ENCODE assay signal across 21 cellular contexts in genomic region chr9:73539881-73540280, GRCh38.
A peak's percentile ranks its signal among the peaks of the same experiment; 100 is the strongest.
DNase-seq lines count a peak whose midpoint lies in the region; ATAC-seq and TF ChIP-seq lines count a peak whose summit lies in the region.
"Had no signal": no experiment of that assay in that cellular context is flagged by ENCODE, and none has a peak within 500 bp of the region (broad histone marks: within the 10 kb centered on the region; RNA-seq: fewer than 3 reads in every experiment).

No MANE protein-coding gene starts in this region.

- peak overlapping the region; percentile 65 for H3K27ac Mint-ChIP-seq in neural crest cell (ENCODE audit: unreplicated experiment)
- H3K27ac Mint-ChIP-seq in CD4-positive, alpha-beta T cell: no peak overlapping the region
- H3K27ac Mint-ChIP-seq: B cell; CD4-positive, CD25-positive, alpha-beta regulatory T cell; CD8-positive, alpha-beta memory T cell; GM23338; H9 had no signal

- H3K23ac ChIP-seq in neuronal stem cell (ENCODE audit: low read depth, low read length, poor library complexity): no peak overlapping the region

- POLR2A ChIA-PET in SK-N-SH (lab: Yijun Ruan, JAX): no interaction called here
- POLR2A ChIA-PET in CD4-positive, alpha-beta T cell (lab: Charles Lee): no interaction called here

- DNase-seq in SK-N-SH: peak; percentile 1
- no peak for DNase-seq in neural crest cell (ENCODE audit: low read depth, low spot score)
- no peak for DNase-seq in neuronal stem cell (ENCODE audit: low spot score)
- DNase-seq in iPS-NIHi11 (ENCODE audit: low spot score): no peak
- DNase-seq in CD4-positive, alpha-beta T cell: no peak
- DNase-seq: CD4-positive, CD25-positive, alpha-beta regulatory T cell; CD8-positive, alpha-beta memory T cell; DMS 273 treated with DMSO at 0.1 percent for 48 hours; DMS79; EL; GDM1; H9 had no signal

- H3K36me3 Mint-ChIP-seq in neural crest cell (ENCODE audit: low read depth): no peaks in the 10 kb centered on the region
- no peaks in the 10 kb centered on the region for H3K36me3 Mint-ChIP-seq in CD4-positive, alpha-beta T cell (ENCODE audit: low read depth)
- H3K36me3 Mint-ChIP-seq: CD4-positive, CD25-positive, alpha-beta regulatory T cell; CD8-positive, alpha-beta memory T cell had no signal

- no peak overlapping the region for H3K4ac ChIP-seq in neuronal stem cell (ENCODE audit: low read length)

- no peak overlapping the region for H3K4me2 ChIP-seq in SK-N-SH
- no peak overlapping the region for H3K4me2 ChIP-seq in neuronal stem cell (ENCODE audit: insufficient read depth, low read length, poor library complexity, severe bottlenecking)
- H3K4me2 ChIP-seq: BLaER1, GM23338 had no signal

- no peak overlapping the region for H2BK15ac ChIP-seq in neuronal stem cell (ENCODE audit: low read length)

- H2BK12ac ChIP-seq in neuronal stem cell (ENCODE audit: low read length): no peak overlapping the region

- H2AK5ac ChIP-seq in neuronal stem cell (ENCODE audit: low read depth, low read length): no peak overlapping the region

- H3K4me1 Mint-ChIP-seq in neural crest cell: peaks cover 32% of the 10 kb centered on the region
- H3K4me1 Mint-ChIP-seq in CD4-positive, alpha-beta T cell (ENCODE audit: low read depth): no peaks in the 10 kb centered on the region
- H3K4me1 Mint-ChIP-seq: B cell; CD4-positive, CD25-positive, alpha-beta regulatory T cell; CD8-positive, alpha-beta memory T cell; GM23338; H9 had no signal

- no peaks in the 10 kb centered on the region for H4K20me1 ChIP-seq in SK-N-SH (ENCODE audit: insufficient read depth)
- H4K20me1 ChIP-seq: BLaER1 had no signal

- no peak overlapping the region for H3K14ac ChIP-seq in neuronal stem cell (ENCODE audit: low read length)

- H4K91ac ChIP-seq in neuronal stem cell (ENCODE audit: low read depth, low read length, poor library complexity): no peak overlapping the region

- H2BK120ac ChIP-seq in neuronal stem cell (ENCODE audit: low read depth, low read length): no peak overlapping the region

- H3K36me3 ChIP-seq in SK-N-SH (replicated peaks in 1 of 2; ENCODE audit: control insufficient read depth in 1 of 2, insufficient read depth in 2 of 2, low read length in 1 of 2) (no peaks in the 10 kb centered on the region), neuronal stem cell (replicated peaks in 1 of 2; ENCODE audit: control insufficient read depth in 2 of 2, insufficient read depth in 2 of 2, low read length in 2 of 2) (no peaks in the 10 kb centered on the region)
- H3K36me3 ChIP-seq: BLaER1 had no signal

- peaks cover 2% of the 10 kb centered on the region for H3K9me3 Mint-ChIP-seq in neural crest cell
- H3K9me3 Mint-ChIP-seq in CD4-positive, alpha-beta T cell: peaks cover 2% of the 10 kb centered on the region
- H3K9me3 Mint-ChIP-seq: GM23338, H9 had no signal

- H3K4me3 ChIP-seq in SK-N-SH (ENCODE audit: low read depth in 2 of 2, low read length in 1 of 2) (no peak overlapping the region), neuronal stem cell (ENCODE audit: low read length in 2 of 2) (peak overlapping the region in 1 of 2 donors; percentile 18)
- H3K4me3 ChIP-seq: BLaER1, GM12878, GM23338 had no signal

- peak overlapping the region; percentile 44 for H3K4me3 Mint-ChIP-seq in neural crest cell
- H3K4me3 Mint-ChIP-seq in CD4-positive, alpha-beta T cell: no peak overlapping the region
- H3K4me3 Mint-ChIP-seq: B cell; CD4-positive, CD25-positive, alpha-beta regulatory T cell; CD8-positive, alpha-beta memory T cell; GM23338; H9 had no signal

- H3K4me1 ChIP-seq in SK-N-SH (ENCODE audit: control insufficient read depth in 1 of 2, insufficient read depth in 2 of 2, low read depth in 1 of 2, low read length in 1 of 2) (no peaks in the 10 kb centered on the region; a peak in 1 of 4 replicates), neuronal stem cell (ENCODE audit: control insufficient read depth in 2 of 2, insufficient read depth in 1 of 2, low read depth in 1 of 2, low read length in 2 of 2) (peaks cover 0 to 13% of the 10 kb centered on the region in 2 donors)
- H3K4me1 ChIP-seq: BLaER1 had no signal

- H3K79me1 ChIP-seq in neuronal stem cell (ENCODE audit: low read depth, low read length): no peaks in the 10 kb centered on the region

- H3K9ac ChIP-seq in SK-N-SH: no peak overlapping the region
- no peak overlapping the region for H3K9ac ChIP-seq in neuronal stem cell (ENCODE audit: low read depth, low read length, poor library complexity)
- H3K9ac ChIP-seq: BLaER1 had no signal

- no peak overlapping the region for H2BK5ac ChIP-seq in neuronal stem cell (ENCODE audit: low read length)

- no peak for TF ChIP-seq CTCF in SK-N-SH (IDR thresholded peaks at IDR 0.05)
- no peak for TF ChIP-seq CTCF in neural crest cell (conservative IDR thresholded peaks at IDR 0.05)
- no peak for TF ChIP-seq CTCF in CD4-positive, alpha-beta T cell (IDR thresholded peaks at IDR 0.05)

- TF ChIP-seq EP300 in SK-N-SH (IDR thresholded peaks at IDR 0.05; ENCODE audit: borderline replicate concordance in 1 of 2, low read depth in 1 of 2, low read length in 1 of 2): no peak

- no peak for TF ChIP-seq RAD21 in SK-N-SH (IDR thresholded peaks at IDR 0.05; ENCODE audit: low read length)

- intact Hi-C loops in CD4-positive, alpha-beta T cell (cut with DNase I, micrococcal nuclease): no loop called here

- H3K79me2 ChIP-seq in SK-N-SH (ENCODE audit: insufficient read depth): no peaks in the 10 kb centered on the region

- ATAC-seq in SK-N-SH treated with all-trans-retinoic acid at 6 μM for 48 hours (no peak), GM21723 (IDR thresholded peaks at IDR 0.05; ENCODE audit: unreplicated experiment) (no peak)
- no peak for ATAC-seq in CD4-positive, alpha-beta T cell (ENCODE audit: poor library complexity)
- ATAC-seq: GM12878, GM23338, HCT116 had no signal

- 50% methylated on average over 6 of the region's 6 CpGs for WGBS in SK-N-SH (ENCODE audit: low lambda C conversion rate)
- WGBS in neuronal stem cell (ENCODE audit: extremely low coverage in 2 of 2, insufficient read length in 2 of 2, insufficient replicate concordance in 1 of 2), 2 donors: no CpG with 5 or more reads among the region's 6 CpGs

- no peaks in the 10 kb centered on the region for H3K9me2 ChIP-seq in SK-N-SH

- no peak overlapping the region for H4K8ac ChIP-seq in neuronal stem cell (ENCODE audit: low read depth, low read length)

- CTCF ChIA-PET in SK-N-SH (lab: Yijun Ruan, JAX): no interaction called here
- CTCF ChIA-PET in CD4-positive, alpha-beta T cell (lab: Charles Lee): no interaction called here

- H3K9me3 ChIP-seq in SK-N-SH (no peaks in the 10 kb centered on the region), neuronal stem cell (replicated peaks in 1 of 2; ENCODE audit: control insufficient read depth in 2 of 2, insufficient read depth in 1 of 2, low read depth in 1 of 2, low read length in 2 of 2) (no peaks in the 10 kb centered on the region)
- no peaks in the 10 kb centered on the region for H3K9me3 ChIP-seq in CD4-positive, alpha-beta T cell (ENCODE audit: control insufficient read depth, low read length)
- H3K9me3 ChIP-seq: BLaER1 had no signal

- no peaks in the 10 kb centered on the region for H3K27me3 Mint-ChIP-seq in neural crest cell (ENCODE audit: low read depth)
- H3K27me3 Mint-ChIP-seq in CD4-positive, alpha-beta T cell: no peaks in the 10 kb centered on the region
- H3K27me3 Mint-ChIP-seq: B cell; CD4-positive, CD25-positive, alpha-beta regulatory T cell; CD8-positive, alpha-beta memory T cell had no signal

- H3K27me3 ChIP-seq in SK-N-SH (ENCODE audit: insufficient read depth): no peaks in the 10 kb centered on the region
- no peaks in the 10 kb centered on the region for H3K27me3 ChIP-seq in neuronal stem cell (ENCODE audit: control insufficient read depth in 3 of 3, insufficient read depth in 3 of 3, low read depth in 1 of 3, low read length in 3 of 3)
- H3K27me3 ChIP-seq in CD4-positive, alpha-beta T cell (ENCODE audit: control insufficient read depth, insufficient read depth, low read length): no peaks in the 10 kb centered on the region
- H3K27me3 ChIP-seq: BLaER1 had no signal

- no peak overlapping the region for H3K18ac ChIP-seq in neuronal stem cell (ENCODE audit: low read length)

- no peak overlapping the region for H2AFZ ChIP-seq in SK-N-SH (ENCODE audit: low read depth)
- peak overlapping the region; percentile 80 for H2AFZ ChIP-seq in neuronal stem cell (ENCODE audit: low read length)
- H2AFZ ChIP-seq: GM23338 had no signal

- H3K27ac ChIP-seq in SK-N-SH (ENCODE audit: low read depth in 2 of 2, low read length in 1 of 2) (no peak overlapping the region; a peak in 1 of 4 replicates), neuronal stem cell (replicated peaks; ENCODE audit: low read length) (no peak overlapping the region)
- H3K27ac ChIP-seq in CD4-positive, alpha-beta T cell (ENCODE audit: low read depth, low read length): no peak overlapping the region
- H3K27ac ChIP-seq: 22Rv1, BLaER1, C4-2B had no signal

- H3F3A ChIP-seq in SK-N-SH (replicated peaks; ENCODE audit: insufficient read depth): no peaks in the 10 kb centered on the region

TF ChIP-seq in SK-N-SH, 30 proteins besides CTCF, POLR2A, EP300 and RAD21:
- TF ChIP-seq GATA2 (CRISPR knock-in tag; IDR thresholded peaks at IDR 0.05) (peak; percentile 53; the same call in 1 of the 2 replicates), FOXM1 (IDR thresholded peaks at IDR 0.05; ENCODE audit: low read depth) (no peak)

TF ChIP-seq in SK-N-SH treated with all-trans-retinoic acid at 6 μM for 48 hours, 23 proteins besides CTCF, POLR2A, EP300 and RAD21 (continues in another document):
- TF ChIP-seq, protein P1, sequence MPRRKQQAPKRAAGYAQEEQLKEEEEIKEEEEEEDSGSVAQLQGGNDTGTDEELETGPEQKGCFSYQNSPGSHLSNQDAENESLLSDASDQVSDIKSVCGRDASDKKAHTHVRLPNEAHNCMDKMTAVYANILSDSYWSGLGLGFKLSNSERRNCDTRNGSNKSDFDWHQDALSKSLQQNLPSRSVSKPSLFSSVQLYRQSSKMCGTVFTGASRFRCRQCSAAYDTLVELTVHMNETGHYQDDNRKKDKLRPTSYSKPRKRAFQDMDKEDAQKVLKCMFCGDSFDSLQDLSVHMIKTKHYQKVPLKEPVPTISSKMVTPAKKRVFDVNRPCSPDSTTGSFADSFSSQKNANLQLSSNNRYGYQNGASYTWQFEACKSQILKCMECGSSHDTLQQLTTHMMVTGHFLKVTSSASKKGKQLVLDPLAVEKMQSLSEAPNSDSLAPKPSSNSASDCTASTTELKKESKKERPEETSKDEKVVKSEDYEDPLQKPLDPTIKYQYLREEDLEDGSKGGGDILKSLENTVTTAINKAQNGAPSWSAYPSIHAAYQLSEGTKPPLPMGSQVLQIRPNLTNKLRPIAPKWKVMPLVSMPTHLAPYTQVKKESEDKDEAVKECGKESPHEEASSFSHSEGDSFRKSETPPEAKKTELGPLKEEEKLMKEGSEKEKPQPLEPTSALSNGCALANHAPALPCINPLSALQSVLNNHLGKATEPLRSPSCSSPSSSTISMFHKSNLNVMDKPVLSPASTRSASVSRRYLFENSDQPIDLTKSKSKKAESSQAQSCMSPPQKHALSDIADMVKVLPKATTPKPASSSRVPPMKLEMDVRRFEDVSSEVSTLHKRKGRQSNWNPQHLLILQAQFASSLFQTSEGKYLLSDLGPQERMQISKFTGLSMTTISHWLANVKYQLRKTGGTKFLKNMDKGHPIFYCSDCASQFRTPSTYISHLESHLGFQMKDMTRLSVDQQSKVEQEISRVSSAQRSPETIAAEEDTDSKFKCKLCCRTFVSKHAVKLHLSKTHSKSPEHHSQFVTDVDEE (CRISPR knock-in tag; IDR thresholded peaks at IDR 0.05): no peak
- TF ChIP-seq ZNF8 (CRISPR knock-in tag; IDR thresholded peaks at IDR 0.05): no peak
- no peak for TF ChIP-seq ZNF70 (CRISPR knock-in tag; IDR thresholded peaks at IDR 0.05)
- no peak for TF ChIP-seq ZFP3 (CRISPR knock-in tag; IDR thresholded peaks at IDR 0.05)
